In the genomic region with DNA sequence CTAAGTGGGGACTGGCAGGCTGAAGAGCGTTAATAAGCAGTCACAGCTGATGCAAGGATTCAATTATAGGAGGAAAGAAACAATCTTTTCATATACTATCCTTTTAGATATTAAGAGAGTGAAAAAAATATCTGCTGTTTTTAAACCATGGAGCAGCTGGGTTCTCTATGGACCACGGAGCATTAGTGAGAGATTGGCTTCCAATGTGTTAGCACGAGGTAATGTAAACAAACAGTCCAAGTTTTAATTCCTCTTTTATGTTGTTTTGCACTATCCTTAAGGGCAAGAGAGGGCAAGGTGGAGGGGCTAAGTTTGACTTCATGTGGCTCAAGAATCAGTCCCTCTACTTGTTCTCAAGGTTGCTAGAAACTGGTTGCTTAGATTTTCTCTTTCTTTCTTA, we compare ENCODE assay signal across 1 cellular context.
TF ChIP-seq lines count a peak whose summit lies in the region.

No MANE protein-coding gene starts in this region.

TF ChIP-seq in SK-N-SH, 30 proteins besides CTCF, POLR2A, EP300 and RAD21 (continued from another document):
- TF ChIP-seq, protein P1, sequence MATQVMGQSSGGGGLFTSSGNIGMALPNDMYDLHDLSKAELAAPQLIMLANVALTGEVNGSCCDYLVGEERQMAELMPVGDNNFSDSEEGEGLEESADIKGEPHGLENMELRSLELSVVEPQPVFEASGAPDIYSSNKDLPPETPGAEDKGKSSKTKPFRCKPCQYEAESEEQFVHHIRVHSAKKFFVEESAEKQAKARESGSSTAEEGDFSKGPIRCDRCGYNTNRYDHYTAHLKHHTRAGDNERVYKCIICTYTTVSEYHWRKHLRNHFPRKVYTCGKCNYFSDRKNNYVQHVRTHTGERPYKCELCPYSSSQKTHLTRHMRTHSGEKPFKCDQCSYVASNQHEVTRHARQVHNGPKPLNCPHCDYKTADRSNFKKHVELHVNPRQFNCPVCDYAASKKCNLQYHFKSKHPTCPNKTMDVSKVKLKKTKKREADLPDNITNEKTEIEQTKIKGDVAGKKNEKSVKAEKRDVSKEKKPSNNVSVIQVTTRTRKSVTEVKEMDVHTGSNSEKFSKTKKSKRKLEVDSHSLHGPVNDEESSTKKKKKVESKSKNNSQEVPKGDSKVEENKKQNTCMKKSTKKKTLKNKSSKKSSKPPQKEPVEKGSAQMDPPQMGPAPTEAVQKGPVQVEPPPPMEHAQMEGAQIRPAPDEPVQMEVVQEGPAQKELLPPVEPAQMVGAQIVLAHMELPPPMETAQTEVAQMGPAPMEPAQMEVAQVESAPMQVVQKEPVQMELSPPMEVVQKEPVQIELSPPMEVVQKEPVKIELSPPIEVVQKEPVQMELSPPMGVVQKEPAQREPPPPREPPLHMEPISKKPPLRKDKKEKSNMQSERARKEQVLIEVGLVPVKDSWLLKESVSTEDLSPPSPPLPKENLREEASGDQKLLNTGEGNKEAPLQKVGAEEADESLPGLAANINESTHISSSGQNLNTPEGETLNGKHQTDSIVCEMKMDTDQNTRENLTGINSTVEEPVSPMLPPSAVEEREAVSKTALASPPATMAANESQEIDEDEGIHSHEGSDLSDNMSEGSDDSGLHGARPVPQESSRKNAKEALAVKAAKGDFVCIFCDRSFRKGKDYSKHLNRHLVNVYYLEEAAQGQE (IDR thresholded peaks at IDR 0.05; ENCODE audit: low read depth, low read length), result no peak
- TF ChIP-seq, protein P2, sequence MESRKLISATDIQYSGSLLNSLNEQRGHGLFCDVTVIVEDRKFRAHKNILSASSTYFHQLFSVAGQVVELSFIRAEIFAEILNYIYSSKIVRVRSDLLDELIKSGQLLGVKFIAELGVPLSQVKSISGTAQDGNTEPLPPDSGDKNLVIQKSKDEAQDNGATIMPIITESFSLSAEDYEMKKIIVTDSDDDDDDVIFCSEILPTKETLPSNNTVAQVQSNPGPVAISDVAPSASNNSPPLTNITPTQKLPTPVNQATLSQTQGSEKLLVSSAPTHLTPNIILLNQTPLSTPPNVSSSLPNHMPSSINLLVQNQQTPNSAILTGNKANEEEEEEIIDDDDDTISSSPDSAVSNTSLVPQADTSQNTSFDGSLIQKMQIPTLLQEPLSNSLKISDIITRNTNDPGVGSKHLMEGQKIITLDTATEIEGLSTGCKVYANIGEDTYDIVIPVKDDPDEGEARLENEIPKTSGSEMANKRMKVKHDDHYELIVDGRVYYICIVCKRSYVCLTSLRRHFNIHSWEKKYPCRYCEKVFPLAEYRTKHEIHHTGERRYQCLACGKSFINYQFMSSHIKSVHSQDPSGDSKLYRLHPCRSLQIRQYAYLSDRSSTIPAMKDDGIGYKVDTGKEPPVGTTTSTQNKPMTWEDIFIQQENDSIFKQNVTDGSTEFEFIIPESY (IDR thresholded peaks at IDR 0.05; ENCODE audit: borderline replicate concordance, low read depth), result no peak
- TF ChIP-seq POLR2AphosphoS5 (IDR thresholded peaks at IDR 0.05; ENCODE audit: low read depth, low read length) (no peak), RCOR1 (IDR thresholded peaks at IDR 0.05; ENCODE audit: low read length) (no peak)
